In the genomic region with DNA sequence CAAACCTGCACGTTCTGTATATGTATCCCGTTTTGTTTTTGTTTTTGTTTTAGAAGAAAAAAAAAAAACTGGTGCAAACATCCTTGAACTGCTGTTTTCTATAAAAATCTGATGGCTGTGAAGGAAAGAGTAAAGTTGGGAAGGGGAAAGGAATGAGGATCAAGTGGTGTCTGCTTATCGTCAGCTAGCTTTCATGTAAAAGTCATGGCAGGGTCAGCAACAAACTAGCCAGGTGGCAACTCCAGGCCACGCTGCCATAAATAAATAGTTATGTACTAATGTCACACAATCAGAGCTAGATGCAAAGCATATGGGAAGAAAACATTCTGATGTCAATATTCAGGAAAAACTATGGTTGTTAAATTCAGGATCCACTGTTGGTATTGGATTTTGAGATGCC, we compare ENCODE assay signal across 21 cellular contexts.
"Had no signal": no experiment of that assay in that cellular context is flagged by ENCODE, and none has a peak within 500 bp of the region (broad histone marks: within the 10 kb centered on the region; RNA-seq: fewer than 3 reads in every experiment).

No MANE protein-coding gene starts in this region.

- H3K27me3 ChIP-seq: body of pancreas, esophagus muscularis mucosa, pancreas, tibial nerve, vagina had no signal

- H3K4me3 Mint-ChIP-seq: activated CD4-positive, alpha-beta memory T cell treated with anti-CD3 and anti-CD28 coated beads, Interleukin-2, amount 10 ng/mL, durations not matched to agents 7 days and 5 days; activated naive CD4-positive, alpha-beta T cell treated with anti-CD3 and anti-CD28 coated beads, Interleukin-2, amount 50 U/mL, for 24 hours; activated T-cell treated with anti-CD3 and anti-CD28 coated beads, Interleukin-2, amount 50 U/mL, for 24 hours; central memory CD8-positive, alpha-beta T cell had no signal

- H3K4me3 ChIP-seq: body of pancreas, esophagus muscularis mucosa, lung, pancreas, tibial nerve, vagina had no signal

- H3K9me3 Mint-ChIP-seq: activated CD4-positive, alpha-beta memory T cell treated with anti-CD3 and anti-CD28 coated beads, Interleukin-2, amount 10 ng/mL, durations not matched to agents 7 days and 5 days; activated naive CD4-positive, alpha-beta T cell treated with anti-CD3 and anti-CD28 coated beads, Interleukin-2, amount 50 U/mL, for 24 hours; activated T-cell treated with anti-CD3 and anti-CD28 coated beads, Interleukin-2, amount 50 U/mL, for 24 hours; central memory CD8-positive, alpha-beta T cell had no signal

- H3K36me3 Mint-ChIP-seq: activated naive CD4-positive, alpha-beta T cell treated with anti-CD3 and anti-CD28 coated beads, Interleukin-2, amount 50 U/mL, for 24 hours had no signal

- H3K36me3 ChIP-seq: esophagus muscularis mucosa, pancreas, tibial nerve, vagina had no signal

- H3K27me3 Mint-ChIP-seq: activated CD4-positive, alpha-beta memory T cell treated with anti-CD3 and anti-CD28 coated beads, Interleukin-2, amount 10 ng/mL, durations not matched to agents 7 days and 5 days; central memory CD8-positive, alpha-beta T cell had no signal

- H3K27ac ChIP-seq: body of pancreas, esophagus muscularis mucosa, pancreas, tibial nerve, vagina, VCaP had no signal

- DNase-seq: activated CD4-positive, alpha-beta memory T cell treated with anti-CD3 and anti-CD28 coated beads, Interleukin-2, amount 10 ng/mL, durations not matched to agents 7 days and 5 days; activated effector memory CD4-positive, alpha-beta T cell treated with Interleukin-2 at 50 U/mL for 16 hours; activated T-cell treated with anti-CD3 and anti-CD28 coated beads, Interleukin-2, amount 50 U/mL, for 24 hours; amygdala; body of pancreas; cortex of kidney; effector CD4-positive, alpha-beta T cell; foreskin fibroblast; glutamatergic neuron; pancreas; retina; stimulated activated CD4-positive, alpha-beta T cell treated with anti-CD3 and anti-CD28 coated beads, Interleukin-15, amount 100 ng/mL, for 24 hours; stimulated activated CD4-positive, alpha-beta T cell treated with anti-CD3 and anti-CD28 coated beads, Interleukin-4, amount 100 ng/mL, for 1 hour; stimulated activated naive CD4-positive, alpha-beta T cell had no signal

- ATAC-seq: body of pancreas, pancreas had no signal

- H3K27ac Mint-ChIP-seq: activated CD4-positive, alpha-beta memory T cell treated with anti-CD3 and anti-CD28 coated beads, Interleukin-2, amount 10 ng/mL, durations not matched to agents 7 days and 5 days; activated naive CD4-positive, alpha-beta T cell treated with anti-CD3 and anti-CD28 coated beads, Interleukin-2, amount 50 U/mL, for 24 hours; activated T-cell treated with anti-CD3 and anti-CD28 coated beads, Interleukin-2, amount 50 U/mL, for 24 hours had no signal

- H3K9me3 ChIP-seq: body of pancreas, esophagus muscularis mucosa, pancreas, tibial nerve, vagina had no signal
